In genomic region chr1:198007687-198008627, GRCh38 we compare ENCODE assay signal across 19 cellular contexts.
DNase-seq lines count a peak whose midpoint lies in the region; ATAC-seq and TF ChIP-seq lines count a peak whose summit lies in the region.
"Had no signal": no experiment of that assay in that cellular context is flagged by ENCODE, and none has a peak within 500 bp of the region (broad histone marks: within the 10 kb centered on the region; RNA-seq: fewer than 3 reads in every experiment).

No MANE protein-coding gene starts in this region.

- no peak overlapping the region for H3K23ac ChIP-seq in mesenchymal stem cell (ENCODE audit: low read length in 2 of 2)

- H3K9ac ChIP-seq in SK-N-SH (no peak overlapping the region), mesenchymal stem cell (ENCODE audit: low read length) (no peak overlapping the region)

- no peak for TF ChIP-seq CTCF in GM23338 (conservative IDR thresholded peaks at IDR 0.05; ENCODE audit: low read depth in 2 of 2)
- TF ChIP-seq CTCF in SK-N-SH (IDR thresholded peaks at IDR 0.05), result no peak

- H4K20me1 ChIP-seq in GM23338 (replicated peaks; ENCODE audit: insufficient read depth) (no peaks in the 10 kb centered on the region), SK-N-SH (ENCODE audit: insufficient read depth) (no peaks in the 10 kb centered on the region)

- no peaks in the 10 kb centered on the region for H3K79me1 ChIP-seq in mesenchymal stem cell (replicated peaks; ENCODE audit: low read length, poor library complexity, severe bottlenecking)

- H3K79me2 ChIP-seq in GM23338 (replicated peaks; ENCODE audit: insufficient read depth), result no peaks in the 10 kb centered on the region
- H3K79me2 ChIP-seq in SK-N-SH (ENCODE audit: insufficient read depth), result no peaks in the 10 kb centered on the region

- no peak overlapping the region for H3K27ac Mint-ChIP-seq in GM23338
- H3K27ac Mint-ChIP-seq: B cell had no signal

- H3K9me2 ChIP-seq in GM23338 (ENCODE audit: insufficient read depth), result peaks cover 5% of the 10 kb centered on the region; the same call in 1 of the 2 replicates
- no peaks in the 10 kb centered on the region for H3K9me2 ChIP-seq in SK-N-SH

- POLR2A ChIA-PET in SK-N-SH (lab: Yijun Ruan, JAX), result no interaction called here

- CTCF ChIA-PET in SK-N-SH (lab: Yijun Ruan, JAX), result interaction anchor here (1.1 kb wide), 1 partner anchor 81 kb away, joined by 4 read pairs; no protein-coding TSS in a partner anchor

- DNase-seq in GM23338 (ENCODE audit: low spot score), result no peak
- DNase-seq in SK-N-SH, result no peak
- DNase-seq in mesenchymal stem cell, result peak; percentile 9
- DNase-seq in NK-92 treated with Interleukin-12 subunit alpha and Interleukin-12 subunit beta, amount 100 ng/mL, for 24 hours (lab: John Stamatoyannopoulos, UW), result no peak
- no peak for DNase-seq in DMS153 (lab: John Stamatoyannopoulos, UW)
- no peak for DNase-seq in activated T-cell treated with anti-CD3 and anti-CD28 coated beads, Interleukin-2, amount 50 U/mL, for 4 hours
- no peak for DNase-seq in germinal center (ENCODE audit: low spot score)
- DNase-seq: COR-L47, DMS 273 treated with DMSO at 0.1 percent for 48 hours, GDM1, KG1, MV-4-11, NCI-H1694 treated with DMSO at 0.1 percent for 48 hours, NCI-H774, PC-3, SIG-M5 had no signal

- 31% methylated on average over 5 of the region's 5 CpGs for WGBS in SK-N-SH (ENCODE audit: low lambda C conversion rate)
- 58% methylated on average over 3 of the region's 5 CpGs for WGBS in mesenchymal stem cell

- no peak overlapping the region for H3K4ac ChIP-seq in mesenchymal stem cell (ENCODE audit: low read depth in 1 of 2, low read length in 2 of 2)

- H3K36me3 Mint-ChIP-seq in GM23338 (ENCODE audit: low read depth), result peaks cover 5% of the 10 kb centered on the region; the same call in 2 of the 3 replicates
- no peaks in the 10 kb centered on the region for H3K36me3 Mint-ChIP-seq in activated T-cell treated with anti-CD3 and anti-CD28 coated beads, Interleukin-2, amount 50 U/mL, for 4 hours (ENCODE audit: insufficient read depth)

- H4K8ac ChIP-seq in mesenchymal stem cell (ENCODE audit: low read length), result no peak overlapping the region

- no peak overlapping the region for H2BK15ac ChIP-seq in mesenchymal stem cell (ENCODE audit: low read depth, poor library complexity, severe bottlenecking)

- H3K4me1 ChIP-seq in GM23338 (ENCODE audit: insufficient read depth), result no peaks in the 10 kb centered on the region
- no peaks in the 10 kb centered on the region; a peak in 2 of 4 replicates for H3K4me1 ChIP-seq in SK-N-SH (ENCODE audit: control insufficient read depth in 1 of 2, insufficient read depth in 2 of 2, low read depth in 1 of 2, low read length in 1 of 2)
- no peaks in the 10 kb centered on the region for H3K4me1 ChIP-seq in mesenchymal stem cell (ENCODE audit: control insufficient read depth, insufficient read depth, low read depth, low read length)

- no peak overlapping the region for H3K4me2 ChIP-seq in GM23338
- H3K4me2 ChIP-seq in SK-N-SH, result no peak overlapping the region
- no peak overlapping the region for H3K4me2 ChIP-seq in mesenchymal stem cell (ENCODE audit: low read length, poor library complexity, severe bottlenecking)

- no peak overlapping the region for H3K14ac ChIP-seq in mesenchymal stem cell (ENCODE audit: low read length in 2 of 2)

- H4K91ac ChIP-seq in mesenchymal stem cell (ENCODE audit: low read length), result no peak overlapping the region

- H3K36me3 ChIP-seq in GM23338 (ENCODE audit: insufficient read depth) (no peaks in the 10 kb centered on the region; the same call in 1 of the 2 replicates), SK-N-SH (replicated peaks in 1 of 2; ENCODE audit: control insufficient read depth in 1 of 2, insufficient read depth in 2 of 2, low read length in 1 of 2) (no peaks in the 10 kb centered on the region), mesenchymal stem cell (ENCODE audit: control insufficient read depth in 1 of 2, insufficient read depth in 2 of 2, low read depth in 1 of 2, low read length in 2 of 2) (no peaks in the 10 kb centered on the region)

- H3K4me1 Mint-ChIP-seq in GM23338, result no peaks in the 10 kb centered on the region
- H3K4me1 Mint-ChIP-seq in activated T-cell treated with anti-CD3 and anti-CD28 coated beads, Interleukin-2, amount 50 U/mL, for 4 hours (ENCODE audit: low read depth), result no peaks in the 10 kb centered on the region
- H3K4me1 Mint-ChIP-seq: B cell had no signal

- H2BK120ac ChIP-seq in mesenchymal stem cell (ENCODE audit: low read depth, low read length), result no peak overlapping the region

- no peak overlapping the region for H2BK12ac ChIP-seq in mesenchymal stem cell (ENCODE audit: low read length in 2 of 2)

- no peak overlapping the region for H3K18ac ChIP-seq in mesenchymal stem cell (ENCODE audit: low read depth in 1 of 2, low read length in 2 of 2)

- H3K4me3 Mint-ChIP-seq in GM23338, result no peak overlapping the region
- H3K4me3 Mint-ChIP-seq in activated T-cell treated with anti-CD3 and anti-CD28 coated beads, Interleukin-2, amount 50 U/mL, for 4 hours, result no peak overlapping the region
- H3K4me3 Mint-ChIP-seq: B cell had no signal

- TF ChIP-seq EP300 in SK-N-SH (IDR thresholded peaks at IDR 0.05; ENCODE audit: borderline replicate concordance in 1 of 2, low read depth in 1 of 2, low read length in 1 of 2), result peak in 1 of 2 experiments; percentile 68; a peak in 1 of 4 replicates

- H2BK5ac ChIP-seq in mesenchymal stem cell (ENCODE audit: low read depth, low read length, poor library complexity, severe bottlenecking), result no peak overlapping the region

- H3K4me3 ChIP-seq in GM23338, result no peak overlapping the region
- no peak overlapping the region for H3K4me3 ChIP-seq in SK-N-SH (ENCODE audit: low read depth in 2 of 2, low read length in 1 of 2)
- no peak overlapping the region for H3K4me3 ChIP-seq in mesenchymal stem cell (ENCODE audit: insufficient read depth in 1 of 2, low read depth in 1 of 2, low read length in 2 of 2)

- H3K27me3 Mint-ChIP-seq in GM23338 (ENCODE audit: insufficient read depth, low read depth, poor library complexity), result no peaks in the 10 kb centered on the region
- H3K27me3 Mint-ChIP-seq in activated T-cell treated with anti-CD3 and anti-CD28 coated beads, Interleukin-2, amount 50 U/mL, for 4 hours (ENCODE audit: low read depth), result peaks cover 5% of the 10 kb centered on the region

- no peak overlapping the region for H3K27ac ChIP-seq in GM23338 (ENCODE audit: low read depth)
- peak overlapping the region; percentile 52 to 58; a peak in 3 of 4 replicates for H3K27ac ChIP-seq in SK-N-SH (ENCODE audit: low read depth in 2 of 2, low read length in 1 of 2)
- H3K27ac ChIP-seq in mesenchymal stem cell (ENCODE audit: low read length, poor library complexity, severe bottlenecking), result no peak overlapping the region
- H3K27ac ChIP-seq: RWPE1 had no signal

- no peaks in the 10 kb centered on the region for H3K27me3 ChIP-seq in GM23338 (ENCODE audit: insufficient read depth)
- no peaks in the 10 kb centered on the region for H3K27me3 ChIP-seq in SK-N-SH (ENCODE audit: insufficient read depth)
- H3K27me3 ChIP-seq in mesenchymal stem cell (ENCODE audit: control insufficient read depth in 1 of 2, insufficient read depth in 1 of 2, low read length in 2 of 2), result no peaks in the 10 kb centered on the region

- H3F3A ChIP-seq in GM23338 (replicated peaks; ENCODE audit: low read depth) (no peaks in the 10 kb centered on the region), SK-N-SH (replicated peaks; ENCODE audit: insufficient read depth) (peaks cover 10% of the 10 kb centered on the region)

- H3K9me3 ChIP-seq in SK-N-SH, result no peaks in the 10 kb centered on the region
- H3K9me3 ChIP-seq in mesenchymal stem cell (ENCODE audit: control insufficient read depth, low read length), result peaks cover 8% of the 10 kb centered on the region

- no peak for ATAC-seq in GM23338
- ATAC-seq in activated T-cell treated with anti-CD3 and anti-CD28 coated beads, Interleukin-2, amount 50 U/mL, for 4 hours, result no peak
- ATAC-seq: HCT116, PC-3 had no signal

- H2AK5ac ChIP-seq in mesenchymal stem cell (ENCODE audit: low read length, severe bottlenecking), result no peak overlapping the region

- peaks cover 20% of the 10 kb centered on the region; the same call in 2 of the 3 replicates for H3K9me3 Mint-ChIP-seq in GM23338
- peaks cover 9% of the 10 kb centered on the region for H3K9me3 Mint-ChIP-seq in activated T-cell treated with anti-CD3 and anti-CD28 coated beads, Interleukin-2, amount 50 U/mL, for 4 hours

- TF ChIP-seq RAD21 in SK-N-SH (IDR thresholded peaks at IDR 0.05; ENCODE audit: low read length), result no peak

- H2AFZ ChIP-seq in GM23338 (peak overlapping the region; percentile 52; the same call in 1 of the 2 replicates), SK-N-SH (ENCODE audit: low read depth) (peak overlapping the region; percentile 1; the same call in 1 of the 2 replicates), mesenchymal stem cell (ENCODE audit: low read depth, low read length) (no peak overlapping the region)

TF ChIP-seq in GM23338, 12 proteins besides CTCF, POLR2A, EP300 and RAD21 (continues in another document):
- TF ChIP-seq STAT1 (IDR thresholded peaks at IDR 0.05; ENCODE audit: unreplicated experiment) (no peak), JUNB (IDR thresholded peaks at IDR 0.05; ENCODE audit: unreplicated experiment) (no peak), EZH2phosphoT487 (IDR thresholded peaks at IDR 0.05; ENCODE audit: unreplicated experiment) (no peak), ZNF331 (CRISPR knock-in tag; IDR thresholded peaks at IDR 0.05; ENCODE audit: low read depth) (no peak), POLR2AphosphoS5 (IDR thresholded peaks at IDR 0.05; ENCODE audit: low read depth) (no peak)

Comparison
In these comparisons a context has a peak if more than half of its experiments do, and no peak if none do; other contexts are left out.
1. H3K27ac ChIP-seq: peak in SK-N-SH (2 of 2); none in GM23338 (single experiment) and mesenchymal stem cell (single experiment).